In the genomic region with DNA sequence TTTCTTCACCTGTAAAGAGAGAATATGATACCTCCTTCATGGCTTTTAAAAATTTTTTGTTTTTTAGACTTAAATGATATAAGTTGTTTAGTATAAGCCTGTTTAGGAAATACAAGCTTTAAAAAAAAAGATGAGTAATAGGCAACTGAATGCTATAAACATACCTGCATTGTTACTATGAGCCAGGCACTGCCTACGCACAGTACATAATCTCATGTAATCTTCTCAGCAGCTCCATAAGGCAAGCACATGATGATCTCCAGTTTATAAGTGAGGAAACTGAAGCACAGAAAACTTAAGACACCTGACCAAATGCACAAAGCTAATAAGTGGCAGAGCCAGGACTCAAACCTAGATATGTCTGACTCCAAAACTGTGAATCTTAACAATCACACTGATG, we compare ENCODE assay signal across 20 cellular contexts.
"Had no signal": no experiment of that assay in that cellular context is flagged by ENCODE, and none has a peak within 500 bp of the region (broad histone marks: within the 10 kb centered on the region; RNA-seq: fewer than 3 reads in every experiment).

No MANE protein-coding gene starts in this region.

- H3K4me3 ChIP-seq: gastroesophageal sphincter, heart right ventricle, ovary, right lobe of liver, thoracic aorta had no signal

- H3K36me3 ChIP-seq: brain microvascular endothelial cell, gastroesophageal sphincter, heart right ventricle, ovary, right lobe of liver, thoracic aorta had no signal

- DNase-seq: activated CD4-positive, alpha-beta T cell treated with anti-CD3 and anti-CD28 coated beads, Interleukin-2, amount 10 ng/mL, durations not matched to agents 24 days and 14 days; activated CD8-positive, alpha-beta T cell treated with anti-CD3 and anti-CD28 coated beads for 36 hours; activated naive CD4-positive, alpha-beta T cell treated with Interleukin-2 at 50 U/mL for 16 hours; activated T-cell treated with anti-CD3 and anti-CD28 coated beads, Interleukin-2, amount 50 U/mL, for 1 hour; aorta; brain microvascular endothelial cell; cerebellar nuclear complex; effector CD8-positive, alpha-beta T cell; heart right ventricle; mesendoderm; naive thymus-derived CD4-positive, alpha-beta T cell; ovary; right lobe of liver; small intestine; stimulated activated CD4-positive, alpha-beta T cell treated with anti-CD3 and anti-CD28 coated beads, Interleukin-4, amount 100 ng/mL, for 1 hour; T-helper 1 cell; T1000 had no signal

- H3K36me3 Mint-ChIP-seq: naive thymus-derived CD4-positive, alpha-beta T cell had no signal

- H3K4me3 Mint-ChIP-seq: activated CD4-positive, alpha-beta T cell treated with anti-CD3 and anti-CD28 coated beads, Interleukin-2, amount 10 ng/mL, durations not matched to agents 24 days and 14 days; activated CD8-positive, alpha-beta T cell treated with anti-CD3 and anti-CD28 coated beads for 36 hours; naive thymus-derived CD4-positive, alpha-beta T cell; stimulated activated effector memory CD8-positive, alpha-beta T cell treated with anti-CD3 and anti-CD28 coated beads, Interleukin-12 subunit alpha, Interleukin-12 subunit beta, amount 100 ng/mL, for 72 hours had no signal

- H3K27me3 Mint-ChIP-seq: activated CD8-positive, alpha-beta T cell treated with anti-CD3 and anti-CD28 coated beads for 36 hours had no signal

- H3K9me3 ChIP-seq: gastroesophageal sphincter, heart right ventricle, ovary, right lobe of liver, thoracic aorta had no signal

- H3K27ac ChIP-seq: brain microvascular endothelial cell, gastroesophageal sphincter, ovary, right lobe of liver, thoracic aorta had no signal

- H3K9me3 Mint-ChIP-seq: activated CD4-positive, alpha-beta T cell treated with anti-CD3 and anti-CD28 coated beads, Interleukin-2, amount 10 ng/mL, durations not matched to agents 24 days and 14 days; activated CD8-positive, alpha-beta T cell treated with anti-CD3 and anti-CD28 coated beads for 36 hours; naive thymus-derived CD4-positive, alpha-beta T cell; stimulated activated effector memory CD8-positive, alpha-beta T cell treated with anti-CD3 and anti-CD28 coated beads, Interleukin-12 subunit alpha, Interleukin-12 subunit beta, amount 100 ng/mL, for 72 hours had no signal

- H3K27me3 ChIP-seq: brain microvascular endothelial cell, gastroesophageal sphincter, heart right ventricle, ovary, right lobe of liver had no signal
